ENCODE assay signal across 9 cellular contexts in genomic region chr16:4679854-4680636, GRCh38. TPM values are rescaled to one million over a fixed set of nuclear protein-coding genes. Genes with fewer than 3 reads are reported as not detected.
A peak's percentile ranks its signal among the peaks of the same experiment; 100 is the strongest.
DNase-seq lines count a peak whose midpoint lies in the region; ATAC-seq and TF ChIP-seq lines count a peak whose summit lies in the region.
"Had no signal": no experiment of that assay in that cellular context is flagged by ENCODE, and none has a peak within 500 bp of the region (broad histone marks: within the 10 kb centered on the region; RNA-seq: fewer than 3 reads in every experiment).

No MANE protein-coding gene starts in this region.

- no peak for DNase-seq in activated naive CD4-positive, alpha-beta T cell treated with anti-CD3 and anti-CD28 coated beads, Interleukin-2, amount 50 U/mL, for 72 hours (ENCODE audit: low spot score in 2 of 2)
- DNase-seq in activated naive CD4-positive, alpha-beta T cell treated with Interleukin-2 at 50 U/mL for 16 hours = no peak
- peak; percentile 75 for DNase-seq in dermis blood vessel endothelial cell
- DNase-seq in vagina (ENCODE audit: extremely low spot score in 2 of 2) = no peak
- DNase-seq in NCI-H1417 (lab: John Stamatoyannopoulos, UW) = no peak
- no peak for DNase-seq in stimulated activated CD8-positive, alpha-beta memory T cell treated with anti-CD3 and anti-CD28 coated beads, Interleukin-4, amount 100 ng/mL, for 48 hours
- no peak for DNase-seq in SJCRH30
- DNase-seq: CD4-positive, CD25-positive, alpha-beta regulatory T cell had no signal

- peak overlapping the region; percentile 75 to 81 for H3K9ac ChIP-seq in mucosa of rectum (ENCODE audit: low read depth in 1 of 2, low read length in 2 of 2)

- TF ChIP-seq CTCF in vagina (IDR thresholded peaks at IDR 0.05) = no peak

- no peaks in the 10 kb centered on the region for H3K9me3 ChIP-seq in mucosa of rectum (ENCODE audit: control insufficient read depth in 2 of 2, low read length in 2 of 2)
- no peaks in the 10 kb centered on the region for H3K9me3 ChIP-seq in vagina
- H3K9me3 ChIP-seq in SJCRH30 (replicated peaks) = no peaks in the 10 kb centered on the region

- intact Hi-C loops in vagina (cut with DNase I) = no loop called here

- ATAC-seq in activated naive CD4-positive, alpha-beta T cell treated with anti-CD3 and anti-CD28 coated beads, Interleukin-2, amount 50 U/mL, for 72 hours = no peak

- no peaks in the 10 kb centered on the region for H3K36me3 Mint-ChIP-seq in activated naive CD4-positive, alpha-beta T cell treated with anti-CD3 and anti-CD28 coated beads, Interleukin-2, amount 50 U/mL, for 72 hours

- H3K27me3 ChIP-seq in mucosa of rectum (ENCODE audit: control insufficient read depth in 2 of 2, insufficient read depth in 2 of 2, low read length in 2 of 2) (no peaks in the 10 kb centered on the region), vagina (no peaks in the 10 kb centered on the region), SJCRH30 (no peaks in the 10 kb centered on the region)

- TF ChIP-seq POLR2A in vagina (IDR thresholded peaks at IDR 0.05) = no peak

- peak overlapping the region; percentile 69 to 74 for H3K27ac Mint-ChIP-seq in activated naive CD4-positive, alpha-beta T cell treated with anti-CD3 and anti-CD28 coated beads, Interleukin-2, amount 50 U/mL, for 72 hours

- no peaks in the 10 kb centered on the region for H3K9me3 Mint-ChIP-seq in activated naive CD4-positive, alpha-beta T cell treated with anti-CD3 and anti-CD28 coated beads, Interleukin-2, amount 50 U/mL, for 72 hours
- H3K9me3 Mint-ChIP-seq: CD4-positive, CD25-positive, alpha-beta regulatory T cell had no signal

- H3K27ac ChIP-seq in mucosa of rectum (ENCODE audit: low read depth in 2 of 2, low read length in 2 of 2) (peak overlapping the region; percentile 93 to 94), vagina (peak overlapping the region; percentile 85), SJCRH30 (no peak overlapping the region)

- H3K4me3 ChIP-seq in mucosa of rectum (ENCODE audit: low read length in 2 of 2) = peak overlapping the region; percentile 63 to 72
- peak overlapping the region; percentile 35 to 43 for H3K4me3 ChIP-seq in vagina
- H3K4me3 ChIP-seq in SJCRH30 = no peak overlapping the region

- H3K36me3 ChIP-seq in mucosa of rectum (ENCODE audit: control insufficient read depth in 2 of 2, insufficient read depth in 2 of 2, low read length in 2 of 2) (peaks cover 16 to 39% of the 10 kb centered on the region in 2 donors), vagina (peaks cover 0 to 29% of the 10 kb centered on the region in 2 donors), SJCRH30 (no peaks in the 10 kb centered on the region)

- H3K4me1 ChIP-seq in mucosa of rectum (ENCODE audit: control insufficient read depth in 2 of 2, insufficient read depth in 2 of 2, low read length in 2 of 2) (peaks cover 19 to 24% of the 10 kb centered on the region in 2 donors), vagina (peaks cover 26% of the 10 kb centered on the region), SJCRH30 (no peaks in the 10 kb centered on the region)

RNA-seq across cellular contexts. Expression of gene NUDT16L1, which starts 13.3 kb away (rescaled TPM):
- total RNA-seq in activated naive CD4-positive, alpha-beta T cell treated with anti-CD3 and anti-CD28 coated beads, Interleukin-2, amount 50 U/mL, for 72 hours = 10 to 100 TPM; 20.7 to 42.8 TPM
- 34.4 and 39.0 TPM in 2 replicates for total RNA-seq in dermis blood vessel endothelial cell
- total RNA-seq in vagina = 28.5 TPM
- total RNA-seq in SJCRH30 (2014; rRNA removed; shearing (Covaris generic)) = 22.3 and 23.6 TPM in 2 replicates

RNA-seq across cellular contexts. Expression of gene ANKS3, which starts 54.0 kb away (rescaled TPM):
- total RNA-seq in activated naive CD4-positive, alpha-beta T cell treated with anti-CD3 and anti-CD28 coated beads, Interleukin-2, amount 50 U/mL, for 72 hours = 10 to 100 TPM; 19.4 to 21.5 TPM
- total RNA-seq in dermis blood vessel endothelial cell (14.8 and 29.3 TPM in 2 replicates), vagina (25.3 TPM)
- 10.0 and 10.9 TPM in 2 replicates for total RNA-seq in SJCRH30 (2014; rRNA removed; shearing (Covaris generic))

RNA-seq across cellular contexts. Expression of gene DNAAF8, which starts 54.3 kb away (rescaled TPM):
- under 1 TPM in 1 of 2 donors, not detected in 1; 0.09 TPM for total RNA-seq in activated naive CD4-positive, alpha-beta T cell treated with anti-CD3 and anti-CD28 coated beads, Interleukin-2, amount 50 U/mL, for 72 hours
- total RNA-seq in dermis blood vessel endothelial cell (0.70 and 1.7 TPM in 2 replicates), vagina (not detected)
- 0.06 and 0.25 TPM in 2 replicates for total RNA-seq in SJCRH30 (2014; rRNA removed; shearing (Covaris generic))
- total RNA-seq: CD4-positive, CD25-positive, alpha-beta regulatory T cell had no signal

RNA-seq across cellular contexts. Expression of gene MGRN1, which starts 55.4 kb away (rescaled TPM):
- 10 to 100 TPM; 46.9 to 76.4 TPM for total RNA-seq in activated naive CD4-positive, alpha-beta T cell treated with anti-CD3 and anti-CD28 coated beads, Interleukin-2, amount 50 U/mL, for 72 hours
- total RNA-seq in dermis blood vessel endothelial cell = 29.3 and 46.0 TPM in 2 replicates
- total RNA-seq in vagina = 40.8 TPM
- 11.6 and 13.8 TPM in 2 replicates for total RNA-seq in SJCRH30 (2014; rRNA removed; shearing (Covaris generic))
